In genomic region chr2:218885981-218886447, GRCh38 we compare ENCODE assay signal across 12 cellular contexts. TPM values are rescaled to one million over a fixed set of nuclear protein-coding genes. Genes with fewer than 3 reads are reported as not detected.
DNase-seq lines count a peak whose midpoint lies in the region; ATAC-seq, FAIRE-seq and TF ChIP-seq lines count a peak whose summit lies in the region.
"Had no signal": no experiment of that assay in that cellular context is flagged by ENCODE, and none has a peak within 500 bp of the region (broad histone marks: within the 10 kb centered on the region; RNA-seq: fewer than 3 reads in every experiment).

No MANE protein-coding gene starts in this region.

- H3K4me1 ChIP-seq in pancreas, result no peaks in the 10 kb centered on the region

- no peak overlapping the region for H3K27ac ChIP-seq in pancreas

- intact Hi-C loops in pancreas (cut with DNase I), result no loop called here

- no peak overlapping the region for H3K4me3 Mint-ChIP-seq in central memory CD8-positive, alpha-beta T cell
- H3K4me3 Mint-ChIP-seq: activated T-cell treated with anti-CD3 and anti-CD28 coated beads, Interleukin-2, amount 50 U/mL, for 4 hours; immature natural killer cell had no signal

- peak overlapping the region; percentile 41 for H3K27ac Mint-ChIP-seq in central memory CD8-positive, alpha-beta T cell (ENCODE audit: low read depth)
- H3K27ac Mint-ChIP-seq: immature natural killer cell, progenitor cell of endocrine pancreas had no signal

- ATAC-seq in GM18517 (IDR thresholded peaks at IDR 0.05; ENCODE audit: unreplicated experiment) (peak; percentile 66), GM21390 (IDR thresholded peaks at IDR 0.05; ENCODE audit: unreplicated experiment) (peak; percentile 74), HG03139 (IDR thresholded peaks at IDR 0.05; ENCODE audit: unreplicated experiment) (peak; percentile 43), pancreas (no peak)
- no peak for ATAC-seq in central memory CD8-positive, alpha-beta T cell (replicated peaks; ENCODE audit: extremely low read depth, poor library complexity, severe bottlenecking)
- ATAC-seq: activated T-cell treated with anti-CD3 and anti-CD28 coated beads, Interleukin-2, amount 50 U/mL, for 4 hours had no signal

- WGBS in pancreas, 2 donors, result 79 to 86% methylated on average over 3 of the region's 3 CpGs

- H3K36me3 Mint-ChIP-seq in central memory CD8-positive, alpha-beta T cell (ENCODE audit: insufficient read depth), result no peaks in the 10 kb centered on the region

- H3K9me3 ChIP-seq in pancreas, result no peaks in the 10 kb centered on the region

- H3K4me3 ChIP-seq in pancreas, result no peak overlapping the region

- no peak for TF ChIP-seq CTCF in pancreas (IDR thresholded peaks at IDR 0.05)

- H3K9me3 Mint-ChIP-seq in central memory CD8-positive, alpha-beta T cell, result no peaks in the 10 kb centered on the region
- H3K9me3 Mint-ChIP-seq: activated T-cell treated with anti-CD3 and anti-CD28 coated beads, Interleukin-2, amount 50 U/mL, for 4 hours; immature natural killer cell had no signal

- H3K36me3 ChIP-seq in pancreas, result no peaks in the 10 kb centered on the region

- no peak for DNase-seq in central memory CD8-positive, alpha-beta T cell (ENCODE audit: low spot score in 2 of 2)
- DNase-seq in 8988T (no peak), pancreas (no peak), AG08395 (ENCODE audit: low spot score) (no peak), GM03348 (ENCODE audit: low spot score) (no peak)
- DNase-seq: activated T-cell treated with anti-CD3 and anti-CD28 coated beads, Interleukin-2, amount 50 U/mL, for 4 hours; immature natural killer cell had no signal

- H3K27me3 Mint-ChIP-seq in central memory CD8-positive, alpha-beta T cell, result peaks cover 13% of the 10 kb centered on the region

- peaks cover 27% of the 10 kb centered on the region for H3K4me1 Mint-ChIP-seq in central memory CD8-positive, alpha-beta T cell

- FAIRE-seq in pancreas (lab: Jason Lieb, UNC), result no peak

- H3K27me3 ChIP-seq in pancreas, result no peaks in the 10 kb centered on the region

RNA-seq across cellular contexts. Expression of gene WNT10A, which starts 5.4 kb away (rescaled TPM):
- 1 to 10 TPM in 1 of 6 donors, under 1 TPM in 2, not detected in 3; 0.15 to 1.5 (median 0.23) TPM for total RNA-seq in pancreas
- polyA plus RNA-seq in pancreas, result under 1 TPM; 0.05 to 0.30 TPM
- total RNA-seq: progenitor cell of endocrine pancreas had no signal

RNA-seq across cellular contexts. Expression of gene WNT6, which starts 26.4 kb away (rescaled TPM):
- total RNA-seq in pancreas, result under 1 TPM in 5 of 6 donors, not detected in 1; 0.09 to 0.53 (median 0.16) TPM
- polyA plus RNA-seq in pancreas, result 1 to 10 TPM in 1 of 2 donors, under 1 TPM in 1; 0.38 to 1.2 TPM

RNA-seq across cellular contexts. Expression of gene PRKAG3, which starts 54.4 kb away (rescaled TPM):
- not detected for total RNA-seq in pancreas
- not detected for polyA plus RNA-seq in pancreas
- total RNA-seq: activated T-cell treated with anti-CD3 and anti-CD28 coated beads, Interleukin-2, amount 50 U/mL, for 4 hours; progenitor cell of endocrine pancreas; RPMI7951 had no signal
- polyA plus RNA-seq: immature natural killer cell had no signal

Comparison
In these comparisons a context has a peak if more than half of its experiments do, and no peak if none do; other contexts are left out.
1. ATAC-seq: peak in GM18517 (single experiment), GM21390 (single experiment) and HG03139 (single experiment); none in central memory CD8-positive, alpha-beta T cell (single experiment) and pancreas (0 of 4).